6 cellular contexts compared by ENCODE assay signal in the genomic region with DNA sequence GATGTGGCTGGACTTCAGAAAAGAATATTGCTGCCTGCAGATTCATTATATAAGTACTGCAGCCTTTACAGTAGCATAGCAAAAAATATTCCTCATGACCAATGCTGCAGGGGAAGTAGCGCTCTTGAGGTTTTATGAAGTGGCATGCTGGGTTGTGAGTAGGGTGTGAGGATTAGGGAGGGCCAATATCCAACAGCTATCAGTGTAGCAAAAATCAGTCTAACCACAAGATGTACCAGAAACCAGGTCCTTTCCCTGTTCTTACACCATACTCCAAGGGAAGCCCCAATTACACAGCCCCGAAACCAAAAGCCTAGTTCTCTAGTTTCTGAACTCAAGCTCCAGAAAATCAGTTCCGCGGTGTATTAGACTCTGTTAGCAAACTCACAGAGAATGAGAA.
"Had no signal": no experiment of that assay in that cellular context is flagged by ENCODE, and none has a peak within 500 bp of the region (broad histone marks: within the 10 kb centered on the region; RNA-seq: fewer than 3 reads in every experiment).

No MANE protein-coding gene starts in this region.

- H3K4me3 ChIP-seq: GM23248 had no signal

- H2AFZ ChIP-seq: GM23248 had no signal

- DNase-seq: GM23248, GOT3, H9, HCEC 1CT, IMR-90 had no signal

- H3K27ac ChIP-seq: GM23248 had no signal

- FAIRE-seq: HTR-8/SVneo had no signal

- H3K9ac ChIP-seq: GM23248 had no signal
